In the genomic region with DNA sequence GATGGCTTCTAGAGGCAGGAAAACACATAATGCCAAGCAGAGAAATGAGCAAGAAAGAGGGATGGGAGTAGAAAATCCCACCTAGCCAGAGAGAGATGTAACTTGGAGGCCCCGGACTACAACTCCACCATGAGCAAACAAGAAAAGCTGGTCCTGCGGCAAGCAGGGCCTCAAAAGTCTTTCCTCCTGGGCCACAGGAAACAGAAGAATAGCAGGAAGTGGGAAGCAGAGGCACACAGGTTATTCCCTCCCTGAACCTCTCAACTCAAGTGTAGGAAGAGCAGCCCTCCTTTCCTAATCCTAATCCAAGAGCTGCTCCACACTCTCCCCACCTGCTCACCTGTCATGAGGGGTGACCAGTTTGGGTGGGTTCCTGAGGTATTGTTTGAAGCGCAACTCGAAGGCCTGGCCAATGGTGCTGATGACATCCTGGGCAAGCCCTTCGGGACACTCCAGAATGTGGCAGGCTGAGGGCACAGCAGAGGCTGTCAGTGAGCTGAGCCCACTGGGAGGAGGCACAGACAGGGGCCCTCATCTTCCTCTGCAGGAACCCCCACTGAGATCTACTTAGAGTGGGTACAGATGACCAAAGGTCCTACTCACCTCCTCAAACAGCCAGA, we compare ENCODE assay signal across 2 cellular contexts.
TF ChIP-seq lines count a peak whose summit lies in the region.

No MANE protein-coding gene starts in this region.

TF ChIP-seq in PFSK-1, 5 proteins besides CTCF, POLR2A, EP300 and RAD21:
- TF ChIP-seq POLR2AphosphoS5 (IDR thresholded peaks at IDR 0.05; ENCODE audit: low read depth, low read length) (0 out of 2 replicates have a peak, but pooled peaks have one; percentile 34), FOXP2 (optimal IDR thresholded peaks at IDR 0.05; ENCODE audit: borderline replicate concordance, extremely low read depth, extremely low read length, insufficient read depth) (no peak), SIN3A (IDR thresholded peaks at IDR 0.05; ENCODE audit: borderline replicate concordance, insufficient read depth, low read length) (no peak), TAF1 (IDR thresholded peaks at IDR 0.05; ENCODE audit: borderline replicate concordance, insufficient read depth, low read length) (no peak)
- TF ChIP-seq, protein P1, sequence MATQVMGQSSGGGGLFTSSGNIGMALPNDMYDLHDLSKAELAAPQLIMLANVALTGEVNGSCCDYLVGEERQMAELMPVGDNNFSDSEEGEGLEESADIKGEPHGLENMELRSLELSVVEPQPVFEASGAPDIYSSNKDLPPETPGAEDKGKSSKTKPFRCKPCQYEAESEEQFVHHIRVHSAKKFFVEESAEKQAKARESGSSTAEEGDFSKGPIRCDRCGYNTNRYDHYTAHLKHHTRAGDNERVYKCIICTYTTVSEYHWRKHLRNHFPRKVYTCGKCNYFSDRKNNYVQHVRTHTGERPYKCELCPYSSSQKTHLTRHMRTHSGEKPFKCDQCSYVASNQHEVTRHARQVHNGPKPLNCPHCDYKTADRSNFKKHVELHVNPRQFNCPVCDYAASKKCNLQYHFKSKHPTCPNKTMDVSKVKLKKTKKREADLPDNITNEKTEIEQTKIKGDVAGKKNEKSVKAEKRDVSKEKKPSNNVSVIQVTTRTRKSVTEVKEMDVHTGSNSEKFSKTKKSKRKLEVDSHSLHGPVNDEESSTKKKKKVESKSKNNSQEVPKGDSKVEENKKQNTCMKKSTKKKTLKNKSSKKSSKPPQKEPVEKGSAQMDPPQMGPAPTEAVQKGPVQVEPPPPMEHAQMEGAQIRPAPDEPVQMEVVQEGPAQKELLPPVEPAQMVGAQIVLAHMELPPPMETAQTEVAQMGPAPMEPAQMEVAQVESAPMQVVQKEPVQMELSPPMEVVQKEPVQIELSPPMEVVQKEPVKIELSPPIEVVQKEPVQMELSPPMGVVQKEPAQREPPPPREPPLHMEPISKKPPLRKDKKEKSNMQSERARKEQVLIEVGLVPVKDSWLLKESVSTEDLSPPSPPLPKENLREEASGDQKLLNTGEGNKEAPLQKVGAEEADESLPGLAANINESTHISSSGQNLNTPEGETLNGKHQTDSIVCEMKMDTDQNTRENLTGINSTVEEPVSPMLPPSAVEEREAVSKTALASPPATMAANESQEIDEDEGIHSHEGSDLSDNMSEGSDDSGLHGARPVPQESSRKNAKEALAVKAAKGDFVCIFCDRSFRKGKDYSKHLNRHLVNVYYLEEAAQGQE (IDR thresholded peaks at IDR 0.05; ENCODE audit: insufficient read depth in 1 of 2, low read depth in 2 of 2, low read length in 2 of 2), result no peak

TF ChIP-seq in endothelial cell of umbilical vein, 7 proteins besides CTCF, POLR2A, EP300 and RAD21:
- TF ChIP-seq, protein P2, sequence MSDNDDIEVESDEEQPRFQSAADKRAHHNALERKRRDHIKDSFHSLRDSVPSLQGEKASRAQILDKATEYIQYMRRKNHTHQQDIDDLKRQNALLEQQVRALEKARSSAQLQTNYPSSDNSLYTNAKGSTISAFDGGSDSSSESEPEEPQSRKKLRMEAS (IDR thresholded peaks at IDR 0.05; ENCODE audit: insufficient read depth, insufficient read length), result no peak
- TF ChIP-seq GATA2 (IDR thresholded peaks at IDR 0.05; ENCODE audit: insufficient read depth, insufficient read length, low read depth, low read length), result no peak
- TF ChIP-seq POLR2AphosphoS5 (IDR thresholded peaks at IDR 0.05; ENCODE audit: insufficient read depth, low read depth, low read length), result peak; percentile 61
